In the genomic region with DNA sequence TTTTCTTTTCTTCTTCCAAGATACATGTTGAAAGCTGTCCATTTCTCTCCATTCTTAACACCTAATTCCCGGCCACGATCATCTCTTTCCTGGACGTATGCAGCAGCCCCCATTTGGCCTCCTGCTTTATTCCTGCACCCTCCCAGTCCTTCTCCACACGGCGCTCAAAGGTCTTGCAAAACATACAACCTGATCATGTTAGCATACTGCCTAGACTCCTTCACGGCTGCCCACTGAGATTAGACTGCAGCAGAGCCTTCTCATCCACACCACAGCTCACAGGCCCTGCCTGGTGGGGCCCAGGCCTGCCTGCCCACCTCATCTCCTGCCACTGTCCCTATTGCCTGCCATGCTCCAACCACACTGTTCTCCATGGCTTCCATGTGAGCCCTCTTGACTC, we compare ENCODE assay signal across 27 cellular contexts. TPM values are rescaled to one million over a fixed set of nuclear protein-coding genes. Genes with fewer than 3 reads are reported as not detected.
DNase-seq lines count a peak whose midpoint lies in the region; ATAC-seq, FAIRE-seq and TF ChIP-seq lines count a peak whose summit lies in the region.
"Had no signal": no experiment of that assay in that cellular context is flagged by ENCODE, and none has a peak within 500 bp of the region (broad histone marks: within the 10 kb centered on the region; RNA-seq: fewer than 3 reads in every experiment).

No MANE protein-coding gene starts in this region.

- H4K20me1 ChIP-seq in IMR-90 (ENCODE audit: insufficient read depth, low read length) = no peaks in the 10 kb centered on the region
- H4K20me1 ChIP-seq in H1 (replicated peaks in 1 of 2; ENCODE audit: control insufficient read depth in 1 of 2, insufficient read depth in 2 of 2, low read length in 2 of 2) = peaks cover 0 to 4% of the 10 kb centered on the region in 2 experiments
- H4K20me1 ChIP-seq in osteoblast (ENCODE audit: insufficient read depth, low read length) = no peaks in the 10 kb centered on the region
- H4K20me1 ChIP-seq: BLaER1 had no signal

- H3K4ac ChIP-seq in IMR-90 (ENCODE audit: low read depth, low read length) (no peak overlapping the region; the same call in 1 of the 2 replicates), H1 (replicated peaks; ENCODE audit: insufficient read length, low read depth, low read length) (no peak overlapping the region)

- H3K79me2 ChIP-seq in H1 (ENCODE audit: control insufficient read depth in 1 of 2, insufficient read depth in 2 of 2, low read length in 2 of 2) (no peaks in the 10 kb centered on the region), osteoblast (ENCODE audit: insufficient read depth, low read length) (no peaks in the 10 kb centered on the region)

- TF ChIP-seq CTCF in HEK293 (tag by site-specific recombination; IDR thresholded peaks at IDR 0.05) (no peak), IMR-90 (conservative IDR thresholded peaks at IDR 0.05; ENCODE audit: low read depth, low read length) (no peak), H1 (IDR thresholded peaks at IDR 0.05; ENCODE audit: control extremely low read depth in 1 of 3, insufficient read depth in 1 of 3, low read depth in 1 of 3, low read length in 3 of 3) (no peak), osteoblast (IDR thresholded peaks at IDR 0.05; ENCODE audit: extremely low read depth, low read depth, low read length) (no peak), prostate gland (IDR thresholded peaks at IDR 0.05) (no peak)

- no peak overlapping the region for H2AK5ac ChIP-seq in IMR-90 (ENCODE audit: low read depth, low read length)
- peak overlapping the region; percentile 68; the same call in 1 of the 2 replicates for H2AK5ac ChIP-seq in H1 (ENCODE audit: low read depth, low read length)

- no peaks in the 10 kb centered on the region for H3K9me1 ChIP-seq in IMR-90 (ENCODE audit: insufficient read depth, low read length)

- ATAC-seq in IMR-90 (ENCODE audit: low read depth) (no peak), HG02840 (IDR thresholded peaks at IDR 0.05; ENCODE audit: low FRiP score, unreplicated experiment) (no peak), HG02938 (IDR thresholded peaks at IDR 0.05; ENCODE audit: unreplicated experiment) (no peak)

- H2BK15ac ChIP-seq in IMR-90 (ENCODE audit: low read depth, low read length) (no peak overlapping the region), H1 (ENCODE audit: low read length) (peak overlapping the region; percentile 85; the same call in 1 of the 2 replicates)

- DNase-seq in IMR-90 = no peak
- no peak for DNase-seq in H1 (ENCODE audit: low read depth in 1 of 2, low spot score in 2 of 2)
- DNase-seq in osteoblast (ENCODE audit: insufficient read length, low spot score, missing footprints) = peak; percentile 42
- DNase-seq in D341Med (ENCODE audit: low spot score) = no peak
- DNase-seq in prostate gland (ENCODE audit: low spot score) = no peak
- DNase-seq: 8988T; ACHN; BE2C; C1 segment of cervical spinal cord; CD4-positive, alpha-beta memory T cell; CD4-positive, CD25-positive, alpha-beta regulatory T cell; CD8-positive, alpha-beta memory T cell; COR-L47; DMS79 treated with DMSO at 0.1 percent for 48 hours; GF-D8 had no signal

- H3K23ac ChIP-seq in IMR-90 (ENCODE audit: low read depth, low read length) (peak overlapping the region; percentile 39; the same call in 1 of the 2 replicates), H1 (ENCODE audit: insufficient read length) (no peak overlapping the region)

- H2BK12ac ChIP-seq in H1 (ENCODE audit: low read depth, low read length) = no peak overlapping the region

- H3K36me3 ChIP-seq in HEK293 (ENCODE audit: control insufficient read depth in 2 of 2, insufficient read depth in 1 of 2, low read length in 2 of 2) = no peaks in the 10 kb centered on the region
- no peaks in the 10 kb centered on the region for H3K36me3 ChIP-seq in IMR-90 (ENCODE audit: control insufficient read depth, insufficient read depth, low read length)
- H3K36me3 ChIP-seq in H1 (ENCODE audit: control insufficient read depth in 2 of 4, insufficient read depth in 4 of 4, low read length in 3 of 4) = no peaks in the 10 kb centered on the region
- no peaks in the 10 kb centered on the region for H3K36me3 ChIP-seq in osteoblast (ENCODE audit: insufficient read depth, low read length)
- H3K36me3 ChIP-seq in prostate gland = no peaks in the 10 kb centered on the region
- H3K36me3 ChIP-seq: BE2C, BLaER1 had no signal

- BruUV-seq in IMR-90 (replicated peaks; lab: Mats Ljungman, UMichigan) = no TSS peak

- in situ Hi-C loops in IMR-90 (cut with MboI; ENCODE audit: low sequenced_read_pairs) = loop anchor here (5.0 kb wide), 1 partner anchor 151 kb away; no protein-coding TSS in a partner anchor

- no peaks in the 10 kb centered on the region for H3K79me1 ChIP-seq in IMR-90 (ENCODE audit: low read depth in 1 of 2, low read length in 2 of 2)
- peaks cover 3% of the 10 kb centered on the region; the same call in 1 of the 2 replicates for H3K79me1 ChIP-seq in H1 (ENCODE audit: low read depth, low read length)

- 30% methylated on average over 5 of the region's 6 CpGs; no CpG with 5 or more reads in 1 of the 2 experiments for WGBS in IMR-90 (ENCODE audit: extremely low coverage in 2 of 2, insufficient read length in 1 of 2), 2 experiments
- 89% methylated on average over 6 of the region's 6 CpGs; no CpG with 5 or more reads in 1 of the 2 experiments for WGBS in H1 (ENCODE audit: extremely low coverage in 1 of 2, insufficient coverage in 1 of 2, insufficient read length in 1 of 2, insufficient replicate concordance in 2 of 2, low coverage in 1 of 2, low lambda C conversion rate in 2 of 2, missing lambda C conversion rate in 1 of 2), 2 experiments
- WGBS in prostate gland = 79% methylated on average over 6 of the region's 6 CpGs

- POLR2A ChIA-PET in HEK293 (lab: Yijun Ruan, JAX) = interaction anchor here (0.6 kb wide), 1 partner anchor 968 kb away, joined by 6 read pairs; no protein-coding TSS in a partner anchor
- POLR2A ChIA-PET in IMR-90 (lab: Charles Lee; ENCODE audit: unreplicated experiment) = no interaction called here
- POLR2A ChIA-PET in H1 (lab: Charles Lee; ENCODE audit: partially characterized antibody) = interaction anchor here (0.6 kb wide), 1 partner anchor 93 kb away, joined by 3 read pairs; no protein-coding TSS in a partner anchor

- H3K4me3 ChIP-seq in HEK293 (ENCODE audit: low read depth, low read length) (no peak overlapping the region), IMR-90 (ENCODE audit: insufficient read depth, low read depth, low read length) (no peak overlapping the region), H1 (ENCODE audit: extremely low read depth in 1 of 4, insufficient read depth in 2 of 4, low read depth in 3 of 4, low read length in 4 of 4) (no peak overlapping the region), osteoblast (ENCODE audit: insufficient read depth, low read length) (no peak overlapping the region), prostate gland (no peak overlapping the region)
- H3K4me3 ChIP-seq: BLaER1 had no signal

- H3K56ac ChIP-seq in IMR-90 (ENCODE audit: extremely low read depth, insufficient read depth, low read length) = no peak overlapping the region
- no peak overlapping the region for H3K56ac ChIP-seq in H1 (replicated peaks; ENCODE audit: insufficient read length, low read depth, low read length)

- H2AK9ac ChIP-seq in IMR-90 (replicated peaks; ENCODE audit: low read depth, low read length, poor library complexity) = peak overlapping the region; percentile 45

- no peaks in the 10 kb centered on the region for H3K9me3 ChIP-seq in HEK293 (ENCODE audit: control insufficient read depth, insufficient read depth, low read depth, low read length)
- H3K9me3 ChIP-seq in IMR-90 (ENCODE audit: control insufficient read depth, insufficient read depth, low read length) = no peaks in the 10 kb centered on the region
- H3K9me3 ChIP-seq in H1 (ENCODE audit: insufficient read depth in 2 of 2, low read depth in 1 of 2, low read length in 1 of 2) = no peaks in the 10 kb centered on the region
- no peaks in the 10 kb centered on the region for H3K9me3 ChIP-seq in osteoblast (ENCODE audit: low read depth, low read length)
- no peaks in the 10 kb centered on the region for H3K9me3 ChIP-seq in prostate gland
- H3K9me3 ChIP-seq: BE2C, BLaER1 had no signal

- H2BK120ac ChIP-seq in IMR-90 (ENCODE audit: low read depth, low read length) (no peak overlapping the region), H1 (replicated peaks; ENCODE audit: low read depth, low read length) (no peak overlapping the region)

- intact Hi-C loops in IMR-90 (cut with micrococcal nuclease) = loop anchor here (5.0 kb wide), 1 partner anchor 86 kb away; no protein-coding TSS in a partner anchor
- intact Hi-C loops in prostate gland (cut with DNase I) = loop anchor here (5.0 kb wide), 1 partner anchor 151 kb away; no protein-coding TSS in a partner anchor

- H2AFZ ChIP-seq in IMR-90 (replicated peaks; ENCODE audit: low read length, poor library complexity) (peak overlapping the region; percentile 25), H1 (ENCODE audit: low read length) (no peak overlapping the region), osteoblast (ENCODE audit: low read length) (no peak overlapping the region)

- H4K8ac ChIP-seq in IMR-90 (ENCODE audit: low read depth in 2 of 2, low read length in 2 of 2) (no peak overlapping the region), H1 (ENCODE audit: extremely low read depth, insufficient read depth, low read length) (no peak overlapping the region)

- no peak overlapping the region for H4K91ac ChIP-seq in IMR-90 (ENCODE audit: insufficient read depth, low read depth, low read length)
- no peak overlapping the region for H4K91ac ChIP-seq in H1 (replicated peaks; ENCODE audit: insufficient read length, low read length)

- H3K23me2 ChIP-seq in H1 (ENCODE audit: low read depth, low read length) = peaks cover 10% of the 10 kb centered on the region; the same call in 1 of the 2 replicates

- FAIRE-seq in H1 (lab: Jason Lieb, UNC) = no peak
- FAIRE-seq: A204.1, D721Med, G401.6, GM12891, GM19239 had no signal

- H3K4me1 ChIP-seq in HEK293 (ENCODE audit: control insufficient read depth, insufficient read depth, low read length) (no peaks in the 10 kb centered on the region), IMR-90 (ENCODE audit: control insufficient read depth, insufficient read depth, low read length) (0 out of 2 replicates have a peak, but pooled peaks cover 1% of the 10 kb centered on the region), H1 (replicated peaks in 1 of 4; ENCODE audit: control insufficient read depth in 3 of 4, insufficient read depth in 4 of 4, low read length in 3 of 4) (peaks cover 0 to 5% (median 4%) of the 10 kb centered on the region in 4 experiments; a peak in 5 of 7 replicates), osteoblast (ENCODE audit: insufficient read depth, low read length) (no peaks in the 10 kb centered on the region), prostate gland (replicated peaks) (no peaks in the 10 kb centered on the region)
- H3K4me1 ChIP-seq: BE2C had no signal

- no peak overlapping the region for H4K5ac ChIP-seq in IMR-90 (ENCODE audit: low read depth, low read length)
- H4K5ac ChIP-seq in H1 (ENCODE audit: insufficient read length, low read depth, low read length) = no peak overlapping the region

- no peak for TF ChIP-seq POLR2A in IMR-90 (IDR thresholded peaks at IDR 0.05; ENCODE audit: low read depth, low read length)
- TF ChIP-seq POLR2A in H1 (IDR thresholded peaks at IDR 0.05; ENCODE audit: control extremely low read depth in 1 of 2, low read depth in 2 of 2, low read length in 2 of 2) = no peak
- no peak for TF ChIP-seq POLR2A in prostate gland (IDR thresholded peaks at IDR 0.05)

- CTCF ChIA-PET in HEK293 (lab: Yijun Ruan, JAX) = interaction anchor here (0.6 to 2.3 kb wide), 6 partner anchors 47 to 292 kb away, joined by 3 to 14 read pairs (median 3); no protein-coding TSS in a partner anchor
- CTCF ChIA-PET in IMR-90 (lab: Yijun Ruan, JAX) = interaction anchor here (2.0 kb wide), 1 partner anchor 13 kb away, joined by 5 read pairs; no protein-coding TSS in a partner anchor
- CTCF ChIA-PET in H1 (lab: Charles Lee; ENCODE audit: partially characterized antibody) = interaction anchor here (0.5 to 3.4 kb wide), 11 partner anchors 12 to 214 kb away, joined by 3 to 24 read pairs (median 5); no protein-coding TSS in a partner anchor

- no peak for TF ChIP-seq RAD21 in IMR-90 (IDR thresholded peaks at IDR 0.05; ENCODE audit: low read length)
- TF ChIP-seq RAD21 in H1 (IDR thresholded peaks at IDR 0.05 in 1 of 2, conservative IDR thresholded peaks at IDR 0.05 in 1 of 2; ENCODE audit: low read depth in 2 of 2, low read length in 2 of 2) = no peak

- H3K14ac ChIP-seq in IMR-90 (replicated peaks; ENCODE audit: low read depth, low read length) (no peak overlapping the region), H1 (ENCODE audit: insufficient read length) (no peak overlapping the region)

- H3K27ac ChIP-seq in HEK293 (ENCODE audit: extremely low read depth, low read depth, low read length) (no peak overlapping the region), IMR-90 (ENCODE audit: insufficient read depth, low read length) (no peak overlapping the region), H1 (ENCODE audit: low read depth, low read length) (no peak overlapping the region), osteoblast (ENCODE audit: low read depth, low read length) (no peak overlapping the region), prostate gland (no peak overlapping the region)
- H3K27ac ChIP-seq: BLaER1 had no signal

- no peak for TF ChIP-seq EP300 in H1 (IDR thresholded peaks at IDR 0.05; ENCODE audit: borderline replicate concordance in 1 of 2, low read depth in 2 of 2, low read length in 2 of 2)

- H3K27me3 ChIP-seq in IMR-90 (ENCODE audit: control insufficient read depth, insufficient read depth, low read length) = no peaks in the 10 kb centered on the region; the same call in 1 of the 2 replicates
- no peaks in the 10 kb centered on the region for H3K27me3 ChIP-seq in H1 (replicated peaks in 1 of 4; ENCODE audit: control insufficient read depth in 3 of 4, extremely low read depth in 1 of 4, insufficient read depth in 3 of 4, low read length in 3 of 4)
- peaks cover 42% of the 10 kb centered on the region for H3K27me3 ChIP-seq in osteoblast (ENCODE audit: insufficient read depth, low read length)
- H3K27me3 ChIP-seq in prostate gland (replicated peaks; ENCODE audit: insufficient read depth) = no peaks in the 10 kb centered on the region
- H3K27me3 ChIP-seq: BE2C, BLaER1 had no signal

- H3K18ac ChIP-seq in IMR-90 (ENCODE audit: low read depth, low read length) (no peak overlapping the region), H1 (ENCODE audit: extremely low read depth, low read length) (no peak overlapping the region)

- H3K4me2 ChIP-seq in IMR-90 (ENCODE audit: low read depth, low read length) = no peak overlapping the region
- H3K4me2 ChIP-seq in H1 (ENCODE audit: insufficient read depth in 1 of 2, low read depth in 2 of 2, low read length in 2 of 2) = no peak overlapping the region
- no peak overlapping the region for H3K4me2 ChIP-seq in osteoblast (ENCODE audit: insufficient read depth, low read length)
- H3K4me2 ChIP-seq: BLaER1 had no signal

- dilution Hi-C loops in IMR-90 (cut with HindIII; ENCODE audit: low sequenced_read_pairs, unreplicated experiment) = no loop called here

- no peak overlapping the region for H2BK20ac ChIP-seq in IMR-90 (ENCODE audit: low read depth, low read length)
- H2BK20ac ChIP-seq in H1 (ENCODE audit: low read length) = no peak overlapping the region

- H2BK5ac ChIP-seq in IMR-90 (ENCODE audit: low read depth, low read length, poor library complexity, severe bottlenecking) (no peak overlapping the region), H1 (ENCODE audit: low read depth, low read length) (0 out of 2 replicates have a peak overlapping the region, but pooled peaks have one; percentile 30)

- H3K9ac ChIP-seq in IMR-90 (ENCODE audit: low read depth, low read length) (no peak overlapping the region), H1 (replicated peaks in 1 of 4; ENCODE audit: extremely low read depth in 1 of 4, low read depth in 3 of 4, low read length in 3 of 4) (no peak overlapping the region)
- H3K9ac ChIP-seq: BLaER1 had no signal

RNA-seq across cellular contexts. Expression of a gene that starts 2.8 kb away (rescaled TPM):
- total RNA-seq in IMR-90 (2012; rRNA removed) (not detected in 2 replicates), osteoblast (not detected in 2 replicates), prostate gland (1 to 10 TPM; 3.0 to 3.6 TPM)
- polyA plus RNA-seq in IMR-90 (2012; rRNA removed) (0.32 TPM in 1 of 2 replicates, not detected in the other), H1 (2011; rRNA removed) (8.5 and 9.5 TPM in 2 replicates)
- not detected in 2 replicates for polyA plus RNA-seq in IMR-90 (2012; cell fraction: cytosol; rRNA removed)
- 0.08 TPM in 1 of 2 replicates, not detected in the other for polyA plus RNA-seq in IMR-90 (2012; cell fraction: nucleus; rRNA removed; ENCODE audit: low replicate concordance)
- total RNA-seq in H1 (2021; fragmentation: NEBNext Ultra II Directional; extraction: Animal tissue kit (Norgen Biotek cat#: 25700)) = 6.9 and 7.5 TPM in 2 replicates
- 8.6 TPM for polyA plus RNA-seq in H1 (2011; cell fraction: cytosol; rRNA removed)
- 14.3 TPM for polyA plus RNA-seq in H1 (2011; cell fraction: nucleus; rRNA removed)
- polyA plus RNA-seq in H1 (2012, experiment 1 of 2) = 8.0 to 8.9 TPM (median 8.3 TPM) in 4 replicates
- 8.8 TPM for polyA plus RNA-seq in H1 (2012, experiment 2 of 2)
- polyA plus RNA-seq in H1 (2013, experiment 1 of 2) = 5.5 TPM
- polyA plus RNA-seq in H1 (2013, experiment 2 of 2) = 7.7 TPM
- 2.3 and 3.5 TPM in 2 replicates for polyA minus RNA-seq in H1 (2011; rRNA and poly(A)+ RNA removed)
- 2.3 TPM for polyA minus RNA-seq in H1 (2011; cell fraction: cytosol; rRNA and poly(A)+ RNA removed)
- polyA minus RNA-seq in H1 (2011; cell fraction: nucleus; rRNA and poly(A)+ RNA removed) = 7.8 TPM
- total RNA-seq: A673; CD4-positive, CD25-positive, alpha-beta regulatory T cell; CD8-positive, alpha-beta memory T cell had no signal
- polyA plus RNA-seq: AG04450; CD14-positive monocyte; CD4-positive, CD25-positive, alpha-beta regulatory T cell; CD8-positive, alpha-beta memory T cell had no signal

RNA-seq across cellular contexts. Expression of a gene that starts 14.7 kb away (rescaled TPM):
- 7.2 and 11.7 TPM in 2 replicates for total RNA-seq in IMR-90 (2012; rRNA removed)
- 27.3 and 34.7 TPM in 2 replicates for polyA plus RNA-seq in IMR-90 (2012; rRNA removed)
- polyA plus RNA-seq in IMR-90 (2012; cell fraction: cytosol; rRNA removed) = 26.9 and 33.4 TPM in 2 replicates
- 6.2 and 14.8 TPM in 2 replicates for polyA plus RNA-seq in IMR-90 (2012; cell fraction: nucleus; rRNA removed; ENCODE audit: low replicate concordance)
- 0.88 TPM in 1 of 2 replicates, not detected in the other for total RNA-seq in H1 (2021; fragmentation: NEBNext Ultra II Directional; extraction: Animal tissue kit (Norgen Biotek cat#: 25700))
- 0.71 and 0.83 TPM in 2 replicates for polyA plus RNA-seq in H1 (2011; rRNA removed)
- 0.59 TPM for polyA plus RNA-seq in H1 (2011; cell fraction: cytosol; rRNA removed)
- polyA plus RNA-seq in H1 (2011; cell fraction: nucleus; rRNA removed) = 0.50 TPM
- 0.37 TPM in 1 of 4 replicates, not detected in the others for polyA plus RNA-seq in H1 (2012, experiment 1 of 2)
- 0.51 TPM for polyA plus RNA-seq in H1 (2012, experiment 2 of 2)
- polyA plus RNA-seq in H1 (2013, experiment 1 of 2) = 0.32 TPM
- 0.07 TPM for polyA plus RNA-seq in H1 (2013, experiment 2 of 2)
- polyA minus RNA-seq in H1 (2011; rRNA and poly(A)+ RNA removed) = not detected in 2 replicates
- polyA minus RNA-seq in H1 (2011; cell fraction: cytosol; rRNA and poly(A)+ RNA removed) = not detected
- not detected for polyA minus RNA-seq in H1 (2011; cell fraction: nucleus; rRNA and poly(A)+ RNA removed)
- not detected in 2 replicates for total RNA-seq in osteoblast
- total RNA-seq in prostate gland = 1 to 10 TPM in 1 of 2 donors, not detected in 1; 6.0 TPM
- total RNA-seq: A673; CD4-positive, alpha-beta memory T cell; CD8-positive, alpha-beta memory T cell had no signal
- polyA plus RNA-seq: CD14-positive monocyte; CD4-positive, alpha-beta memory T cell; CD4-positive, CD25-positive, alpha-beta regulatory T cell; CD8-positive, alpha-beta memory T cell had no signal

RNA-seq across cellular contexts. Expression of a gene that starts 44.9 kb away (rescaled TPM):
- total RNA-seq in IMR-90 (2012; rRNA removed) (0.28 and 0.54 TPM in 2 replicates), osteoblast (not detected in 2 replicates), prostate gland (under 1 TPM in 1 of 2 donors, not detected in 1; 0.36 TPM)
- polyA plus RNA-seq in IMR-90 (2012; rRNA removed) (1.1 and 1.2 TPM in 2 replicates), H1 (2011; rRNA removed) (0.05 and 0.11 TPM in 2 replicates)
- 0.27 and 0.78 TPM in 2 replicates for polyA plus RNA-seq in IMR-90 (2012; cell fraction: cytosol; rRNA removed)
- polyA plus RNA-seq in IMR-90 (2012; cell fraction: nucleus; rRNA removed; ENCODE audit: low replicate concordance) = 0.63 and 0.83 TPM in 2 replicates
- total RNA-seq in H1 (2021; fragmentation: NEBNext Ultra II Directional; extraction: Animal tissue kit (Norgen Biotek cat#: 25700)) = not detected in 2 replicates
- not detected for polyA plus RNA-seq in H1 (2011; cell fraction: cytosol; rRNA removed)
- polyA plus RNA-seq in H1 (2011; cell fraction: nucleus; rRNA removed) = not detected
- polyA plus RNA-seq in H1 (2012, experiment 1 of 2) = 0.12 TPM in 1 of 4 replicates, not detected in the others
- polyA plus RNA-seq in H1 (2012, experiment 2 of 2) = not detected
- polyA plus RNA-seq in H1 (2013, experiment 1 of 2) = 0.06 TPM
- 0.04 TPM for polyA plus RNA-seq in H1 (2013, experiment 2 of 2)
- polyA minus RNA-seq in H1 (2011; rRNA and poly(A)+ RNA removed) = 0.38 TPM in 1 of 2 replicates, not detected in the other
- not detected for polyA minus RNA-seq in H1 (2011; cell fraction: cytosol; rRNA and poly(A)+ RNA removed)
- polyA minus RNA-seq in H1 (2011; cell fraction: nucleus; rRNA and poly(A)+ RNA removed) = not detected
- total RNA-seq: A673; CD4-positive, alpha-beta memory T cell; CD4-positive, CD25-positive, alpha-beta regulatory T cell; CD8-positive, alpha-beta memory T cell had no signal
- polyA plus RNA-seq: CD14-positive monocyte; CD4-positive, alpha-beta memory T cell; CD4-positive, CD25-positive, alpha-beta regulatory T cell; CD8-positive, alpha-beta memory T cell had no signal

RNA-seq across cellular contexts. Expression of a gene that starts 59.2 kb away (rescaled TPM):
- total RNA-seq in IMR-90 (2012; rRNA removed) (24.7 and 26.0 TPM in 2 replicates), osteoblast (0.72 and 1.2 TPM in 2 replicates), prostate gland (10 to 100 TPM; 25.3 to 84.5 TPM)
- polyA plus RNA-seq in IMR-90 (2012; rRNA removed) (17.8 and 18.9 TPM in 2 replicates), H1 (2011; rRNA removed) (24.5 and 26.7 TPM in 2 replicates)
- 12.8 and 21.9 TPM in 2 replicates for polyA plus RNA-seq in IMR-90 (2012; cell fraction: cytosol; rRNA removed)
- 9.1 and 9.2 TPM in 2 replicates for polyA plus RNA-seq in IMR-90 (2012; cell fraction: nucleus; rRNA removed; ENCODE audit: low replicate concordance)
- total RNA-seq in H1 (2021; fragmentation: NEBNext Ultra II Directional; extraction: Animal tissue kit (Norgen Biotek cat#: 25700)) = 20.1 and 23.1 TPM in 2 replicates
- polyA plus RNA-seq in H1 (2011; cell fraction: cytosol; rRNA removed) = 22.8 TPM
- polyA plus RNA-seq in H1 (2011; cell fraction: nucleus; rRNA removed) = 23.2 TPM
- 14.3 to 19.9 TPM (median 18.7 TPM) in 4 replicates for polyA plus RNA-seq in H1 (2012, experiment 1 of 2)
- polyA plus RNA-seq in H1 (2012, experiment 2 of 2) = 23.9 TPM
- 11.3 TPM for polyA plus RNA-seq in H1 (2013, experiment 1 of 2)
- polyA plus RNA-seq in H1 (2013, experiment 2 of 2) = 11.4 TPM
- polyA minus RNA-seq in H1 (2011; rRNA and poly(A)+ RNA removed) = 31.5 and 38.8 TPM in 2 replicates
- 11.0 TPM for polyA minus RNA-seq in H1 (2011; cell fraction: cytosol; rRNA and poly(A)+ RNA removed)
- 10.8 TPM for polyA minus RNA-seq in H1 (2011; cell fraction: nucleus; rRNA and poly(A)+ RNA removed)
- polyA plus RNA-seq: CD14-positive monocyte had no signal
